Comparison of ENCODE assay signal across 21 cellular contexts in the genomic region with DNA sequence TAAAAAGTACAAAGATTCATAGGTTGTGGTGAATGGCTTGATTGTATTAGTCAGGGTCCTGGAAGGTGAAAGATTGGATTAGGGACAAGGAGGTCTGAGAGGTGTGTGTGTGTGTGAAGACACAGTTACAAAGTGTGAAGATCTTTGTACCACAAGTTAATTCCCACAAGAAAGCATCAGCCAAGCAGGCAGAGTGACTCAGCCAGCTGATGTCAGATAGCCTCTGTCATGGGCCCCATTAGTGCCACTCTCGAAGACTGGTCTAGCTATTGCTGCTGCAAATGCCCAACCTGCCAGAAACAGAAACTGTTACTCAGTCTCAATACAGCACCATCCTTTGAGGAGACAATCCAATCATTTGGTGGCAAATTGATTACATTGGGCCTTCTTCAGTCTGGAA.
DNase-seq lines count a peak whose midpoint lies in the region; ATAC-seq, FAIRE-seq and TF ChIP-seq lines count a peak whose summit lies in the region.
"Had no signal": no experiment of that assay in that cellular context is flagged by ENCODE, and none has a peak within 500 bp of the region (broad histone marks: within the 10 kb centered on the region; RNA-seq: fewer than 3 reads in every experiment).

No MANE protein-coding gene starts in this region.

- H3K36me3 Mint-ChIP-seq in stimulated activated naive B cell treated with anti-CD40 and anti-IgM and Interleukin-4, amounts not matched to agents 10 μg/mL and 1 μg/mL and 100 μg/mL, for 72 hours = peaks cover 3 to 5% of the 10 kb centered on the region in 2 donors

- H3K4me1 Mint-ChIP-seq in stimulated activated naive B cell treated with anti-CD40 and anti-IgM and Interleukin-4, amounts not matched to agents 10 μg/mL and 1 μg/mL and 100 μg/mL, for 72 hours = no peaks in the 10 kb centered on the region

- peaks cover 2 to 4% of the 10 kb centered on the region in 2 donors for H3K9me3 Mint-ChIP-seq in stimulated activated naive B cell treated with anti-CD40 and anti-IgM and Interleukin-4, amounts not matched to agents 10 μg/mL and 1 μg/mL and 100 μg/mL, for 72 hours

- TF ChIP-seq EP300 in upper lobe of left lung (IDR thresholded peaks at IDR 0.05) = no peak

- H3K27me3 ChIP-seq in bronchial epithelial cell (ENCODE audit: control insufficient read depth, insufficient read depth, low read length) (no peaks in the 10 kb centered on the region), upper lobe of left lung (no peaks in the 10 kb centered on the region)
- H3K27me3 ChIP-seq: tibial artery had no signal

- H3K27ac ChIP-seq in upper lobe of left lung = no peak overlapping the region
- H3K27ac ChIP-seq in coronary artery = no peak overlapping the region
- H3K27ac ChIP-seq: PC-9, skin epidermis, tibial artery had no signal

- no peak for TF ChIP-seq POLR2A in upper lobe of left lung (IDR thresholded peaks at IDR 0.05)

- peak; percentile 7 for DNase-seq in activated CD4-positive, alpha-beta T cell treated with anti-CD3 and anti-CD28 coated beads, Interleukin-2, amount 50 U/mL, for 48 hours
- DNase-seq in activated CD4-positive, alpha-beta T cell treated with anti-CD3 and anti-CD28 coated beads for 1 hour = no peak
- DNase-seq in Daoy (ENCODE audit: low read depth) = peak; percentile 34
- DNase-seq in bronchial epithelial cell (ENCODE audit: low read depth) = peak; percentile 40
- DNase-seq in myocyte (ENCODE audit: low read depth) = peak; percentile 52
- no peak for DNase-seq in upper lobe of left lung
- no peak for DNase-seq in stimulated activated naive B cell treated with anti-CD40 and anti-IgM and Interleukin-4, amounts not matched to agents 10 μg/mL and 1 μg/mL and 100 μg/mL, for 72 hours
- DNase-seq in coronary artery (ENCODE audit: low spot score) = no peak
- DNase-seq: anterior cingulate cortex, DMS153, foreskin melanocyte, GOT3, NCI-H1105, NCI-H2171, PC-9, posterior cingulate gyrus, T-helper 9 cell, tibial artery had no signal

- TF ChIP-seq CTCF in bronchial epithelial cell (IDR thresholded peaks at IDR 0.05; ENCODE audit: insufficient read depth, low read length, severe bottlenecking) (no peak), upper lobe of left lung (IDR thresholded peaks at IDR 0.05) (no peak), coronary artery (IDR thresholded peaks at IDR 0.05) (no peak)

- WGBS in upper lobe of left lung, 2 donors = 100% methylated on average over 1 of the region's 1 CpG

- H3K27ac Mint-ChIP-seq in stimulated activated naive B cell treated with anti-CD40 and anti-IgM and Interleukin-4, amounts not matched to agents 10 μg/mL and 1 μg/mL and 100 μg/mL, for 72 hours = no peak overlapping the region

- no peak for ATAC-seq in upper lobe of left lung (ENCODE audit: low FRiP score in 2 of 2)
- ATAC-seq in stimulated activated naive B cell treated with anti-CD40 and anti-IgM and Interleukin-4, amounts not matched to agents 10 μg/mL and 1 μg/mL and 100 μg/mL, for 72 hours (replicated peaks) = no peak

- no peaks in the 10 kb centered on the region for H3K9me3 ChIP-seq in upper lobe of left lung

- H3K4me3 Mint-ChIP-seq in stimulated activated naive B cell treated with anti-CD40 and anti-IgM and Interleukin-4, amounts not matched to agents 10 μg/mL and 1 μg/mL and 100 μg/mL, for 72 hours = no peak overlapping the region

- H3K27me3 Mint-ChIP-seq in stimulated activated naive B cell treated with anti-CD40 and anti-IgM and Interleukin-4, amounts not matched to agents 10 μg/mL and 1 μg/mL and 100 μg/mL, for 72 hours = no peaks in the 10 kb centered on the region

- FAIRE-seq in bronchial epithelial cell (lab: Jason Lieb, UNC) = no peak
- FAIRE-seq: A204.1, endometrium had no signal

- H3K4me1 ChIP-seq in upper lobe of left lung = no peaks in the 10 kb centered on the region
- H3K4me1 ChIP-seq: tibial artery had no signal

- no peaks in the 10 kb centered on the region for H3K36me3 ChIP-seq in bronchial epithelial cell (ENCODE audit: control insufficient read depth, insufficient read depth, low read length)
- no peaks in the 10 kb centered on the region for H3K36me3 ChIP-seq in upper lobe of left lung
- H3K36me3 ChIP-seq: tibial artery had no signal

- H3K4me3 ChIP-seq in bronchial epithelial cell (ENCODE audit: low read depth, low read length) = no peak overlapping the region
- H3K4me3 ChIP-seq in upper lobe of left lung = no peak overlapping the region
- no peak overlapping the region for H3K4me3 ChIP-seq in coronary artery
- H3K4me3 ChIP-seq: PC-9, skin epidermis, tibial artery had no signal

Comparison
In these comparisons a context has a peak if more than half of its experiments do, and no peak if none do; other contexts are left out.
1. DNase-seq: peak in activated CD4-positive, alpha-beta T cell treated with anti-CD3 and anti-CD28 coated beads, Interleukin-2, amount 50 U/mL, for 48 hours (2 of 2), Daoy (single experiment), bronchial epithelial cell (single experiment) and myocyte (single experiment); none in activated CD4-positive, alpha-beta T cell treated with anti-CD3 and anti-CD28 coated beads for 1 hour (single experiment), upper lobe of left lung (0 of 2), stimulated activated naive B cell treated with anti-CD40 and anti-IgM and Interleukin-4, amounts not matched to agents 10 μg/mL and 1 μg/mL and 100 μg/mL, for 72 hours (single experiment) and coronary artery (single experiment).